ENCODE assay signal across 12 cellular contexts in the genomic region with DNA sequence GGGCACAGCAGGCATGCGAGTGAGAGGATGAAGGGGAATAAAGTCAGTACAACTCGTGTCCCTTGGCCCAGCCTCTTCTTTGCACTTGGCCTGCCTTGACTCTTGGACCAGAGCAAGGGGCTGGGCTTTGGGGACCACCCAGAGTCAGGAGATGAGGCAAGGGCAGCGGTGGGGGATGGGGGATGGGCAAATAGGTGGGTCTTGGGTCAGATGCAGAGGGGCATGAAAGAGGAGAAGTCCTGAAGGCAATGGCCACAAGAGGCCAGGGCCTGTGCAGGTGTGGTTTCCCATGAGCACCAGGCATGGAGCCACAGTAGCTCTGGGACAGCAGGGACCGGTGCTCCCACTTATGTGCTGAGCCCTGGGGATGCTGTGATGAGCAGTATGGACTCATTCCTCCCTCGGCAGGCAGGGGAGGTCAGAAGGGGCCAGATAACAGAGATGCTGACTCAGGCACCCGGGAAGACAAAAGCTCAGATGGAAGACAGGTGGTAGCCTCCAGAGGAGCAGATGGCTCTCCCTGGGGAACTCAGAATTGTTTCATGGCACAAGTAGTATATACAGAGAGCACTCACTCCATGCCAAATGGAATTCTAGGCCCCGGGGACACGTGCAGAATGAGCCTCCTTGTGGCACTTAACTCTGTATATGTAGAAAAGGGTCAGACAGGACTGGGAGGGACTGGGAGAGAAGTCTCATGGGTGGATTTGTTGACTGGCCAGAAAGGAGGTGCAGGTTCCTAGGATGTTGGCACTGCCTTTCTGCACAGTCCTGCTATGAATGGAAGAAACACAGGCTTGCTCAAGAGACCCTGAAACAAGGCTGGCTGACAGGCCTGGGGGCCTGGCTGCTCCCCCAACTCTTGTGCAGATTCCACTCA. TPM values are rescaled to one million over a fixed set of nuclear protein-coding genes. Genes with fewer than 3 reads are reported as not detected.
DNase-seq lines count a peak whose midpoint lies in the region; TF ChIP-seq lines count a peak whose summit lies in the region.
"Had no signal": no experiment of that assay in that cellular context is flagged by ENCODE, and none has a peak within 500 bp of the region (broad histone marks: within the 10 kb centered on the region; RNA-seq: fewer than 3 reads in every experiment).

No MANE protein-coding gene starts in this region.

- no peaks in the 10 kb centered on the region for H3K27me3 ChIP-seq in mammary epithelial cell (ENCODE audit: insufficient read depth, low read length)

- intact Hi-C loops in mammary epithelial cell (cut with micrococcal nuclease), result no loop called here

- H3K27ac ChIP-seq in mammary epithelial cell (ENCODE audit: insufficient read depth, low read depth, low read length), result no peak overlapping the region

- H3K27ac Mint-ChIP-seq in activated T-cell treated with anti-CD3 and anti-CD28 coated beads, Interleukin-2, amount 50 U/mL, for 24 hours, result peak overlapping the region; percentile 10
- H3K27ac Mint-ChIP-seq in type B pancreatic cell, result peak overlapping the region; percentile 48
- H3K27ac Mint-ChIP-seq: activated T-helper 2 cell treated with anti-CD3 and anti-CD28 coated beads, Interferon-gamma antibody, Interleukin-2, Interleukin-4, amounts not matched to agents 10 μg/mL and 5 μg/mL and 100 μg/mL, durations not matched to agents 14 hours and 24 hours and 36 hours; stimulated activated naive CD8-positive, alpha-beta T cell treated with anti-CD3 and anti-CD28 coated beads, Interleukin-15, amount 100 ng/mL, for 72 hours had no signal

- TF ChIP-seq CTCF in fibroblast of the aortic adventitia (IDR thresholded peaks at IDR 0.05; ENCODE audit: insufficient read depth, low read length) (no peak), type B pancreatic cell (conservative IDR thresholded peaks at IDR 0.05) (no peak), GM13977 (IDR thresholded peaks at IDR 0.05; ENCODE audit: extremely low read depth, insufficient read depth, missing control alignments) (no peak), mammary epithelial cell (conservative IDR thresholded peaks at IDR 0.05 in 1 of 2, IDR thresholded peaks at IDR 0.05 in 1 of 2; ENCODE audit: extremely low read depth in 1 of 2, insufficient read depth in 1 of 2, low read depth in 1 of 2, low read length in 2 of 2) (no peak)

- no peak overlapping the region for H2AFZ ChIP-seq in mammary epithelial cell (ENCODE audit: low read depth, low read length)

- H3K4me3 Mint-ChIP-seq in activated T-cell treated with anti-CD3 and anti-CD28 coated beads, Interleukin-2, amount 50 U/mL, for 24 hours, result no peak overlapping the region
- H3K4me3 Mint-ChIP-seq in type B pancreatic cell, result no peak overlapping the region
- H3K4me3 Mint-ChIP-seq: stimulated activated naive CD8-positive, alpha-beta T cell treated with anti-CD3 and anti-CD28 coated beads, Interleukin-15, amount 100 ng/mL, for 72 hours had no signal

- dilution Hi-C loops in mammary epithelial cell (cut with HindIII; ENCODE audit: low sequenced_read_pairs), result no loop called here

- no peak overlapping the region for H3K4me3 ChIP-seq in fibroblast of the aortic adventitia (ENCODE audit: low read depth, low read length)
- H3K4me3 ChIP-seq in mammary epithelial cell (replicated peaks in 1 of 3; ENCODE audit: insufficient read depth in 1 of 3, low read depth in 2 of 3, low read length in 3 of 3), result no peak overlapping the region

- no TSS peak for BruUV-seq in mammary epithelial cell (replicated peaks; lab: Mats Ljungman, UMichigan)

- H3K27me3 Mint-ChIP-seq in activated T-cell treated with anti-CD3 and anti-CD28 coated beads, Interleukin-2, amount 50 U/mL, for 24 hours, result no peaks in the 10 kb centered on the region
- H3K27me3 Mint-ChIP-seq in type B pancreatic cell, result no peaks in the 10 kb centered on the region
- H3K27me3 Mint-ChIP-seq: stimulated activated naive CD8-positive, alpha-beta T cell treated with anti-CD3 and anti-CD28 coated beads, Interleukin-15, amount 100 ng/mL, for 72 hours had no signal

- no peaks in the 10 kb centered on the region for H3K4me1 ChIP-seq in mammary epithelial cell (ENCODE audit: insufficient read depth, low read length)

- CTCF ChIA-PET in mammary epithelial cell (lab: Charles Lee; ENCODE audit: low non-redundant PET), result no interaction called here

- no peaks in the 10 kb centered on the region for H3K36me3 ChIP-seq in mammary epithelial cell (ENCODE audit: insufficient read depth, low read length)

- no peak overlapping the region for H3K9ac ChIP-seq in mammary epithelial cell (ENCODE audit: insufficient read depth, low read length)

- WGBS in mammary epithelial cell (ENCODE audit: low coverage, missing lambda C conversion rate), result 69% methylated on average over 8 of the region's 8 CpGs

- peaks cover 2% of the 10 kb centered on the region for H3K9me3 ChIP-seq in mammary epithelial cell (replicated peaks; ENCODE audit: insufficient read depth, low read length)

- no peaks in the 10 kb centered on the region for H3K9me3 Mint-ChIP-seq in activated T-cell treated with anti-CD3 and anti-CD28 coated beads, Interleukin-2, amount 50 U/mL, for 24 hours
- peaks cover 4% of the 10 kb centered on the region for H3K9me3 Mint-ChIP-seq in type B pancreatic cell

- DNase-seq in activated T-cell treated with anti-CD3 and anti-CD28 coated beads, Interleukin-2, amount 50 U/mL, for 24 hours, result no peak
- DNase-seq in activated T-cell treated with anti-CD3 and anti-CD28 coated beads, Interleukin-2, amount 50 U/mL, for 1 hour, result no peak
- DNase-seq in NCI-H82 treated with DMSO at 0.1 percent for 48 hours (lab: John Stamatoyannopoulos, UW; ENCODE audit: unreplicated experiment) (peak; percentile 71), fibroblast of the aortic adventitia (ENCODE audit: low read depth) (peak; percentile 20), type B pancreatic cell (ENCODE audit: extremely low spot score, unreplicated experiment) (peak; percentile 65), GM13977 (ENCODE audit: low spot score) (no peak), mammary epithelial cell (no peak), cerebellar nuclear complex (lab: John Stamatoyannopoulos, UW) (no peak)
- DNase-seq: AML-193, dermis blood vessel endothelial cell had no signal

- no peaks in the 10 kb centered on the region for H3K36me3 Mint-ChIP-seq in activated T-cell treated with anti-CD3 and anti-CD28 coated beads, Interleukin-2, amount 50 U/mL, for 24 hours (ENCODE audit: low read depth)
- no peaks in the 10 kb centered on the region for H3K36me3 Mint-ChIP-seq in type B pancreatic cell

- H3K4me2 ChIP-seq in mammary epithelial cell (ENCODE audit: insufficient read depth, low read depth, low read length), result no peak overlapping the region

- H3K4me1 Mint-ChIP-seq in activated T-cell treated with anti-CD3 and anti-CD28 coated beads, Interleukin-2, amount 50 U/mL, for 24 hours (ENCODE audit: low read depth), result no peaks in the 10 kb centered on the region
- H3K4me1 Mint-ChIP-seq in type B pancreatic cell (ENCODE audit: unreplicated experiment), result no peaks in the 10 kb centered on the region
- H3K4me1 Mint-ChIP-seq: stimulated activated naive CD8-positive, alpha-beta T cell treated with anti-CD3 and anti-CD28 coated beads, Interleukin-15, amount 100 ng/mL, for 72 hours had no signal

- in situ Hi-C loops in GM13977 (cut with MboI; ENCODE audit: low pct_unique_long_range_greater_than_20kb, low sequenced_read_pairs, unreplicated experiment) (no loop called here), mammary epithelial cell (cut with MboI; ENCODE audit: low sequenced_read_pairs in 2 of 2) (no loop called here)

- H3K79me2 ChIP-seq in mammary epithelial cell (ENCODE audit: insufficient read depth, low read length), result no peaks in the 10 kb centered on the region

- no peaks in the 10 kb centered on the region for H4K20me1 ChIP-seq in mammary epithelial cell (ENCODE audit: insufficient read depth, low read length)

RNA-seq across cellular contexts. Expression of a gene that starts 14.3 kb away (rescaled TPM):
- total RNA-seq in fibroblast of the aortic adventitia (ENCODE audit: low replicate concordance) (22.3 and 41.8 TPM in 2 replicates), type B pancreatic cell (ENCODE audit: low replicate concordance) (8.1 and 9.0 TPM in 2 replicates), mammary epithelial cell (10 to 100 TPM in 1 of 2 donors, 1 to 10 TPM in 1; 8.2 to 21.8 TPM)
- 7.0 TPM for polyA plus RNA-seq in mammary epithelial cell
- polyA minus RNA-seq in mammary epithelial cell, result 7.3 TPM

RNA-seq across cellular contexts. Expression of a gene that starts 17.6 kb away (rescaled TPM):
- total RNA-seq in fibroblast of the aortic adventitia (ENCODE audit: low replicate concordance), result not detected in 2 replicates
- 0.12 TPM in 1 of 2 replicates, not detected in the other for total RNA-seq in type B pancreatic cell (ENCODE audit: low replicate concordance)
- total RNA-seq in mammary epithelial cell, result not detected
- not detected for polyA plus RNA-seq in mammary epithelial cell
- polyA minus RNA-seq in mammary epithelial cell, result not detected
- total RNA-seq: activated T-helper 2 cell treated with anti-CD3 and anti-CD28 coated beads, Interferon-gamma antibody, Interleukin-2, Interleukin-4, amounts not matched to agents 10 μg/mL and 5 μg/mL and 100 μg/mL, durations not matched to agents 14 hours and 24 hours and 36 hours had no signal

RNA-seq across cellular contexts. Expression of a gene that starts 34.8 kb away (rescaled TPM):
- total RNA-seq in fibroblast of the aortic adventitia (ENCODE audit: low replicate concordance), result not detected in 2 replicates
- total RNA-seq in type B pancreatic cell (ENCODE audit: low replicate concordance), result not detected in 2 replicates
- total RNA-seq in mammary epithelial cell, result not detected
- polyA plus RNA-seq in mammary epithelial cell, result not detected
- polyA minus RNA-seq in mammary epithelial cell, result not detected
- total RNA-seq: activated T-helper 2 cell treated with anti-CD3 and anti-CD28 coated beads, Interferon-gamma antibody, Interleukin-2, Interleukin-4, amounts not matched to agents 10 μg/mL and 5 μg/mL and 100 μg/mL, durations not matched to agents 14 hours and 24 hours and 36 hours; dermis blood vessel endothelial cell had no signal

Comparison
In these comparisons a context has a peak if more than half of its experiments do, and no peak if none do; other contexts are left out.
1. DNase-seq: peak in NCI-H82 treated with DMSO at 0.1 percent for 48 hours (single experiment), fibroblast of the aortic adventitia (single experiment) and type B pancreatic cell (single experiment); none in activated T-cell treated with anti-CD3 and anti-CD28 coated beads, Interleukin-2, amount 50 U/mL, for 24 hours (single experiment), activated T-cell treated with anti-CD3 and anti-CD28 coated beads, Interleukin-2, amount 50 U/mL, for 1 hour (single experiment), GM13977 (single experiment), mammary epithelial cell (single experiment) and cerebellar nuclear complex (0 of 2).